8 cellular contexts compared by ENCODE assay signal in genomic region chr1:162498442-162498785, GRCh38. TPM values are rescaled to one million over a fixed set of nuclear protein-coding genes. Genes with fewer than 3 reads are reported as not detected.
DNase-seq lines count a peak whose midpoint lies in the region; ATAC-seq and TF ChIP-seq lines count a peak whose summit lies in the region.

No MANE protein-coding gene starts in this region.

- no peaks in the 10 kb centered on the region for H3K27me3 ChIP-seq in OCI-LY1 (ENCODE audit: insufficient read depth, low read length)
- no peaks in the 10 kb centered on the region for H3K27me3 ChIP-seq in dorsolateral prefrontal cortex

- no peaks in the 10 kb centered on the region for H4K20me1 ChIP-seq in OCI-LY1 (ENCODE audit: insufficient read depth, low read length)

- H3K27ac ChIP-seq in OCI-LY1 (ENCODE audit: low read depth, low read length, poor library complexity, severe bottlenecking): peak overlapping the region; percentile 76
- H3K27ac ChIP-seq in dorsolateral prefrontal cortex: peak overlapping the region in 54 of 59 donors; percentile 37 to 97 (median 91)

- peak; percentile 19 for ATAC-seq in HG02623 (IDR thresholded peaks at IDR 0.05; ENCODE audit: unreplicated experiment)

- peak overlapping the region; percentile 90 to 98 (median 93) for H3K4me3 Mint-ChIP-seq in nephron

- peaks cover 24% of the 10 kb centered on the region for H3K4me1 ChIP-seq in OCI-LY1 (ENCODE audit: insufficient read depth, low read length, severe bottlenecking)

- H3K9ac ChIP-seq in OCI-LY1 (ENCODE audit: low read length): peak overlapping the region; percentile 90

- peaks cover 22% of the 10 kb centered on the region for H3K79me2 ChIP-seq in OCI-LY1 (ENCODE audit: insufficient read depth, low read length)

- H3F3A ChIP-seq in OCI-LY1 (ENCODE audit: insufficient read depth, low read length): no peaks in the 10 kb centered on the region

- H2AFZ ChIP-seq in OCI-LY1 (ENCODE audit: low read length): no peak overlapping the region

- peaks cover 18% of the 10 kb centered on the region for H3K36me3 Mint-ChIP-seq in nephron (ENCODE audit: low read depth)

- H3K9me3 Mint-ChIP-seq in nephron: peaks cover 3% of the 10 kb centered on the region

- peak; percentile 41 for DNase-seq in DMS79 treated with DMSO at 0.1 percent for 48 hours (lab: John Stamatoyannopoulos, UW)
- no peak for DNase-seq in DMS79 (lab: John Stamatoyannopoulos, UW)
- no peak for DNase-seq in dorsolateral prefrontal cortex
- no peak for DNase-seq in NCI-H2107 treated with DMSO at 0.1 percent for 48 hours (lab: John Stamatoyannopoulos, UW; ENCODE audit: unreplicated experiment)
- DNase-seq in HCEC 1CT: no peak

- H3K9me2 ChIP-seq in OCI-LY1 (ENCODE audit: low read depth, low read length): no peaks in the 10 kb centered on the region

- peak overlapping the region; percentile 89 for H3K4me2 ChIP-seq in OCI-LY1 (ENCODE audit: low read length)

- peaks cover 36% of the 10 kb centered on the region for H3K36me3 ChIP-seq in OCI-LY1 (ENCODE audit: insufficient read depth, low read length)

- H3K4me3 ChIP-seq in OCI-LY1 (ENCODE audit: low read depth, low read length, poor library complexity, severe bottlenecking) (peak overlapping the region; percentile 94), dorsolateral prefrontal cortex (peak overlapping the region; percentile 67 to 100 (median 97))

- H3K27me3 Mint-ChIP-seq in nephron (ENCODE audit: low read depth): peaks cover 22% of the 10 kb centered on the region

- H3K4me1 Mint-ChIP-seq in nephron: peaks cover 26% of the 10 kb centered on the region

- H3K27ac Mint-ChIP-seq in nephron: peak overlapping the region; percentile 89 to 92 (median 92)

- intact Hi-C loops in dorsolateral prefrontal cortex (cut with DNase I): loop anchor here in 1 of 2 donors (5.0 kb wide), 1 partner anchor 64 kb away; the partner anchor contains the start of gene UAP1

- TF ChIP-seq CTCF in OCI-LY1 (IDR thresholded peaks at IDR 0.05; ENCODE audit: low read length) (no peak), dorsolateral prefrontal cortex (IDR thresholded peaks at IDR 0.05 in 54 of 56, conservative IDR thresholded peaks at IDR 0.05 in 2 of 56; ENCODE audit: low read depth in 1 of 56, partially characterized antibody in 56 of 56) (no peak), nephron (IDR thresholded peaks at IDR 0.05; ENCODE audit: unreplicated experiment in 3 of 3) (no peak)

- no peaks in the 10 kb centered on the region for H3K9me3 ChIP-seq in OCI-LY1 (ENCODE audit: low read length)

RNA-seq across cellular contexts. Expression of gene UHMK1, which starts 0.8 kb away (rescaled TPM):
- total RNA-seq in dorsolateral prefrontal cortex: 10 to 100 TPM; 37.6 to 89.4 (median 64.2) TPM
